1 cellular context compared by ENCODE assay signal in the genomic region with DNA sequence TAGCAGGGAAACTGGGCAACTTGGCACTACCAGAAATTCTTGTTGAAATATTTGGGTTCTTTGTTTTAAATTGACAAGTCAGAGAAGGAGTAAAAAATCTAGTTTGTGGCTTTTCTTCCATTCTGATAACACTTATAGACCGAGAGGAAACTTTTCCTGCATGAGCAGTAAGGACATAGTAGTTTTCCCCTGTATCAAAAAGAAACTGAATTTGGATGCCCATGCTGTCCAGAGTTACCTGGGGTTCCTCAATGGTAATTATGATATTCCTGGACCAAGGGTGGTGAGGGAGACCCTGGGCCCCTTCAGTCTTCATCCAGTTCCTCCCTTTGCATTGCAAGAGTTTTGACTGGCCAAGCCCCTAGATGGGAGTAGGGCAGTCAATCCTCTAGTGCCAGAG.
TF ChIP-seq lines count a peak whose summit lies in the region.

No MANE protein-coding gene starts in this region.

TF ChIP-seq in HepG2, 621 proteins besides CTCF, POLR2A, EP300 and RAD21:
- no peak for TF ChIP-seq ZNF432 (CRISPR knock-in tag; IDR thresholded peaks at IDR 0.05; ENCODE audit: borderline replicate concordance)
- TF ChIP-seq, protein P1, sequence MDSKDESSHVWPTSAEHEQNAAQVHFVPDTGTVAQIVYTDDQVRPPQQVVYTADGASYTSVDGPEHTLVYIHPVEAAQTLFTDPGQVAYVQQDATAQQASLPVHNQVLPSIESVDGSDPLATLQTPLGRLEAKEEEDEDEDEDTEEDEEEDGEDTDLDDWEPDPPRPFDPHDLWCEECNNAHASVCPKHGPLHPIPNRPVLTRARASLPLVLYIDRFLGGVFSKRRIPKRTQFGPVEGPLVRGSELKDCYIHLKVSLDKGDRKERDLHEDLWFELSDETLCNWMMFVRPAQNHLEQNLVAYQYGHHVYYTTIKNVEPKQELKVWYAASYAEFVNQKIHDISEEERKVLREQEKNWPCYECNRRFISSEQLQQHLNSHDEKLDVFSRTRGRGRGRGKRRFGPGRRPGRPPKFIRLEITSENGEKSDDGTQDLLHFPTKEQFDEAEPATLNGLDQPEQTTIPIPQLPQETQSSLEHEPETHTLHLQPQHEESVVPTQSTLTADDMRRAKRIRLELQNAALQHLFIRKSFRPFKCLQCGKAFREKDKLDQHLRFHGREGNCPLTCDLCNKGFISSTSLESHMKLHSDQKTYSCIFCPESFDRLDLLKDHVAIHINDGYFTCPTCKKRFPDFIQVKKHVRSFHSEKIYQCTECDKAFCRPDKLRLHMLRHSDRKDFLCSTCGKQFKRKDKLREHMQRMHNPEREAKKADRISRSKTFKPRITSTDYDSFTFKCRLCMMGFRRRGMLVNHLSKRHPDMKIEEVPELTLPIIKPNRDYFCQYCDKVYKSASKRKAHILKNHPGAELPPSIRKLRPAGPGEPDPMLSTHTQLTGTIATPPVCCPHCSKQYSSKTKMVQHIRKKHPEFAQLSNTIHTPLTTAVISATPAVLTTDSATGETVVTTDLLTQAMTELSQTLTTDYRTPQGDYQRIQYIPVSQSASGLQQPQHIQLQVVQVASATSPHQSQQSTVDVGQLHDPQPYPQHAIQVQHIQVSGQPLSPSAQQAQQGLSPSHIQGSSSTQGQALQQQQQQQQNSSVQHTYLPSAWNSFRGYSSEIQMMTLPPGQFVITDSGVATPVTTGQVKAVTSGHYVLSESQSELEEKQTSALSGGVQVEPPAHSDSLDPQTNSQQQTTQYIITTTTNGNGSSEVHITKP (CRISPR knock-in tag; IDR thresholded peaks at IDR 0.05; ENCODE audit: low read depth) = no peak
- no peak for TF ChIP-seq NR2F6 (IDR thresholded peaks at IDR 0.05)
- no peak for TF ChIP-seq NR2F6 (CRISPR knock-in tag; IDR thresholded peaks at IDR 0.05)
- TF ChIP-seq ZNF101 (CRISPR knock-in tag; IDR thresholded peaks at IDR 0.05; ENCODE audit: borderline replicate concordance, low read depth) = peak; percentile 99
